8 cellular contexts compared by ENCODE assay signal in genomic region chr10:32332299-32332750, GRCh38. TPM values are rescaled to one million over a fixed set of nuclear protein-coding genes. Genes with fewer than 3 reads are reported as not detected.
A peak's percentile ranks its signal among the peaks of the same experiment; 100 is the strongest.
DNase-seq lines count a peak whose midpoint lies in the region; ATAC-seq and TF ChIP-seq lines count a peak whose summit lies in the region.

No MANE protein-coding gene starts in this region.

- H3K4me1 Mint-ChIP-seq in Calu3 (ENCODE audit: low read depth, unreplicated experiment), result peaks cover 74% of the 10 kb centered on the region

- H3K9ac ChIP-seq in NT2/D1 (ENCODE audit: insufficient read length, low read depth), result peak overlapping the region; percentile 5

- peak; percentile 94 for ATAC-seq in GM21529 (IDR thresholded peaks at IDR 0.05; ENCODE audit: unreplicated experiment)

- peaks cover 5% of the 10 kb centered on the region for H3K36me3 Mint-ChIP-seq in Calu3 (ENCODE audit: insufficient read depth, unreplicated experiment)

- H3K9me3 Mint-ChIP-seq in Calu3 (ENCODE audit: low read depth, unreplicated experiment), result no peaks in the 10 kb centered on the region

- CTCF ChIA-PET in Calu3 (lab: Charles Lee), result no interaction called here

- H3K4me3 ChIP-seq in NT2/D1 (ENCODE audit: insufficient read length, low read depth), result no peak overlapping the region
- H3K4me3 ChIP-seq in kidney epithelial cell (ENCODE audit: low read depth, low read length), result no peak overlapping the region

- no TSS peak for BruUV-seq in Calu3 (replicated peaks; lab: Mats Ljungman, UMichigan)

- no peaks in the 10 kb centered on the region for H3K27me3 Mint-ChIP-seq in Calu3 (ENCODE audit: unreplicated experiment)

- intact Hi-C loops in Calu3 (cut with micrococcal nuclease; ENCODE audit: unreplicated experiment), result loop anchor here (5.0 kb wide), 1 partner anchor 35 kb away; no protein-coding TSS in a partner anchor

- peak; percentile 13 for DNase-seq in Calu3
- DNase-seq in NT2/D1 (ENCODE audit: low read depth, low spot score), result no peak
- peak; percentile 47 for DNase-seq in activated effector memory CD4-positive, alpha-beta T cell treated with Interleukin-2 at 50 U/mL for 16 hours
- peak; percentile 37 for DNase-seq in kidney epithelial cell (ENCODE audit: low read depth)
- peak; percentile 47 for DNase-seq in stimulated activated CD8-positive, alpha-beta memory T cell treated with anti-CD3 and anti-CD28 coated beads, Interleukin-4, amount 100 ng/mL, for 24 hours (ENCODE audit: low read depth)
- DNase-seq in NCI-H2196 treated with DMSO at 0.1 percent for 48 hours (lab: John Stamatoyannopoulos, UW; ENCODE audit: unreplicated experiment), result no peak
- no peak for DNase-seq in COLO668 (lab: John Stamatoyannopoulos, UW; ENCODE audit: unreplicated experiment)

- no peak for TF ChIP-seq CTCF in Calu3 (IDR thresholded peaks at IDR 0.05; ENCODE audit: unreplicated experiment)
- no peak for TF ChIP-seq CTCF in kidney epithelial cell (IDR thresholded peaks at IDR 0.05; ENCODE audit: insufficient read depth, low read length, poor library complexity, severe bottlenecking)

- H3K4me1 ChIP-seq in NT2/D1 (ENCODE audit: insufficient read depth, insufficient read length), result no peaks in the 10 kb centered on the region

- H3K9me3 ChIP-seq in NT2/D1 (ENCODE audit: insufficient read depth, low read length), result no peaks in the 10 kb centered on the region

- H3K27ac Mint-ChIP-seq in Calu3 (ENCODE audit: unreplicated experiment), result no peak overlapping the region

- H3K4me3 Mint-ChIP-seq in Calu3 (ENCODE audit: low read depth, unreplicated experiment), result no peak overlapping the region

- H3K27me3 ChIP-seq in NT2/D1 (ENCODE audit: insufficient read depth, insufficient read length) (no peaks in the 10 kb centered on the region), kidney epithelial cell (ENCODE audit: control insufficient read depth, insufficient read depth, low read length) (no peaks in the 10 kb centered on the region)

- peaks cover 9% of the 10 kb centered on the region for H3K36me3 ChIP-seq in NT2/D1 (ENCODE audit: insufficient read depth, insufficient read length, low read length)
- H3K36me3 ChIP-seq in kidney epithelial cell (ENCODE audit: control insufficient read depth, insufficient read depth, low read length), result no peaks in the 10 kb centered on the region

RNA-seq across cellular contexts. Expression of gene EPC1, which starts 14.6 kb away (rescaled TPM):
- total RNA-seq in Calu3 (2022) (27.2 and 30.0 TPM in 2 replicates), kidney epithelial cell (16.0 and 22.9 TPM in 2 replicates)

Comparison
In these comparisons a context has a peak if more than half of its experiments do, and no peak if none do; other contexts are left out.
1. DNase-seq: peak in Calu3 (single experiment), activated effector memory CD4-positive, alpha-beta T cell treated with Interleukin-2 at 50 U/mL for 16 hours (single experiment), kidney epithelial cell (single experiment) and stimulated activated CD8-positive, alpha-beta memory T cell treated with anti-CD3 and anti-CD28 coated beads, Interleukin-4, amount 100 ng/mL, for 24 hours (single experiment); none in NT2/D1 (single experiment), NCI-H2196 treated with DMSO at 0.1 percent for 48 hours (single experiment) and COLO668 (single experiment).